ENCODE assay signal across 10 cellular contexts in genomic region chr3:188179006-188179966, GRCh38. TPM values are rescaled to one million over a fixed set of nuclear protein-coding genes. Genes with fewer than 3 reads are reported as not detected.
DNase-seq lines count a peak whose midpoint lies in the region; TF ChIP-seq lines count a peak whose summit lies in the region.
"Had no signal": no experiment of that assay in that cellular context is flagged by ENCODE, and none has a peak within 500 bp of the region (broad histone marks: within the 10 kb centered on the region; RNA-seq: fewer than 3 reads in every experiment).

No MANE protein-coding gene starts in this region.

- no peak overlapping the region for H3K23ac ChIP-seq in neuronal stem cell (ENCODE audit: low read depth, low read length, poor library complexity)

- peak; percentile 90 for DNase-seq in AG10803 (ENCODE audit: low read depth)
- peak; percentile 69 for DNase-seq in NCI-H2029 (lab: John Stamatoyannopoulos, UW)
- no peak for DNase-seq in neuronal stem cell (ENCODE audit: low spot score)
- DNase-seq in activated effector memory CD4-positive, alpha-beta T cell treated with anti-CD3 and anti-CD28 coated beads, Interleukin-2, amount 50 U/mL, for 16 hours, result no peak
- DNase-seq in superior temporal gyrus (ENCODE audit: extremely low spot score), result no peak
- no peak for DNase-seq in mesenteric fat pad (ENCODE audit: low spot score)
- no peak for DNase-seq in activated CD4-positive, alpha-beta T cell treated with anti-CD3 and anti-CD28 coated beads, Interleukin-2, amount 50 U/mL, for 48 hours
- DNase-seq: H7, WERI-Rb-1 had no signal

- H3K4me3 ChIP-seq in AG10803 (ENCODE audit: low read length) (no peak overlapping the region), esophagus (ENCODE audit: low read depth in 1 of 2, low read length in 2 of 2) (no peak overlapping the region), neuronal stem cell (ENCODE audit: low read length in 2 of 2) (no peak overlapping the region)

- peaks cover 0 to 6% of the 10 kb centered on the region in 2 donors for H3K4me1 ChIP-seq in esophagus (ENCODE audit: control insufficient read depth in 2 of 2, insufficient read depth in 2 of 2, low read length in 1 of 2)
- peaks cover 0 to 4% of the 10 kb centered on the region in 2 donors for H3K4me1 ChIP-seq in neuronal stem cell (ENCODE audit: control insufficient read depth in 2 of 2, insufficient read depth in 1 of 2, low read depth in 1 of 2, low read length in 2 of 2)

- no peak overlapping the region for H4K8ac ChIP-seq in neuronal stem cell (ENCODE audit: low read depth, low read length)

- H3K9me3 ChIP-seq in esophagus (ENCODE audit: control insufficient read depth in 2 of 2, insufficient read depth in 1 of 2, low read depth in 1 of 2, low read length in 1 of 2) (no peaks in the 10 kb centered on the region), neuronal stem cell (replicated peaks in 1 of 2; ENCODE audit: control insufficient read depth in 2 of 2, insufficient read depth in 1 of 2, low read depth in 1 of 2, low read length in 2 of 2) (peaks cover 0 to 3% of the 10 kb centered on the region in 2 donors)

- no peak overlapping the region for H3K4ac ChIP-seq in neuronal stem cell (ENCODE audit: low read length)

- no peak overlapping the region for H4K91ac ChIP-seq in neuronal stem cell (ENCODE audit: low read depth, low read length, poor library complexity)

- no peak overlapping the region for H3K4me2 ChIP-seq in neuronal stem cell (ENCODE audit: insufficient read depth, low read length, poor library complexity, severe bottlenecking)

- H3K27me3 ChIP-seq in esophagus (ENCODE audit: control insufficient read depth in 1 of 2, insufficient read depth in 2 of 2, low read length in 2 of 2), result no peaks in the 10 kb centered on the region
- H3K27me3 ChIP-seq in neuronal stem cell (ENCODE audit: control insufficient read depth in 3 of 3, insufficient read depth in 3 of 3, low read depth in 1 of 3, low read length in 3 of 3), result no peaks in the 10 kb centered on the region

- peaks cover 3% of the 10 kb centered on the region for H3K79me1 ChIP-seq in neuronal stem cell (ENCODE audit: low read depth, low read length)

- H3K9ac ChIP-seq in neuronal stem cell (ENCODE audit: low read depth, low read length, poor library complexity), result no peak overlapping the region

- no peak overlapping the region for H2AK5ac ChIP-seq in neuronal stem cell (ENCODE audit: low read depth, low read length)

- peak overlapping the region; percentile 64 for H3K18ac ChIP-seq in neuronal stem cell (ENCODE audit: low read length)

- H2BK5ac ChIP-seq in neuronal stem cell (ENCODE audit: low read length), result no peak overlapping the region

- no peak overlapping the region for H2AFZ ChIP-seq in neuronal stem cell (ENCODE audit: low read length)

- no peak overlapping the region for H2BK120ac ChIP-seq in neuronal stem cell (ENCODE audit: low read depth, low read length)

- no peak overlapping the region for H2BK12ac ChIP-seq in neuronal stem cell (ENCODE audit: low read length)

- H3K14ac ChIP-seq in neuronal stem cell (ENCODE audit: low read length), result no peak overlapping the region

- WGBS in esophagus, 2 donors, result 64 to 78% methylated on average over 16 of the region's 16 CpGs
- no CpG with 5 or more reads among the region's 16 CpGs for WGBS in neuronal stem cell (ENCODE audit: extremely low coverage in 2 of 2, insufficient read length in 2 of 2, insufficient replicate concordance in 1 of 2), 2 donors

- no peak overlapping the region for H2BK15ac ChIP-seq in neuronal stem cell (ENCODE audit: low read length)

- H3K27ac ChIP-seq in esophagus (ENCODE audit: low read depth in 2 of 2, low read length in 1 of 2) (peak overlapping the region; percentile 72 to 76), neuronal stem cell (replicated peaks; ENCODE audit: low read length) (no peak overlapping the region)
- H3K27ac ChIP-seq: WERI-Rb-1 had no signal

- peak; percentile 16; the same call in 1 of the 2 replicates for TF ChIP-seq CTCF in AG10803 (conservative IDR thresholded peaks at IDR 0.05; ENCODE audit: low read length)

- peaks cover 5 to 8% of the 10 kb centered on the region in 2 donors for H3K36me3 ChIP-seq in esophagus (ENCODE audit: control insufficient read depth in 2 of 2, insufficient read depth in 2 of 2, low read length in 1 of 2)
- H3K36me3 ChIP-seq in neuronal stem cell (replicated peaks in 1 of 2; ENCODE audit: control insufficient read depth in 2 of 2, insufficient read depth in 2 of 2, low read length in 2 of 2), result peaks cover 2 to 56% of the 10 kb centered on the region in 2 donors
- H3K36me3 ChIP-seq: WERI-Rb-1 had no signal

RNA-seq across cellular contexts. Expression of gene LPP, which starts 25.3 kb away (rescaled TPM):
- 10 to 100 TPM; 10.5 to 12.9 TPM for polyA plus RNA-seq in esophagus
- polyA plus RNA-seq in neuronal stem cell (2013, experiment 1 of 2), result 9.2 TPM
- polyA plus RNA-seq in neuronal stem cell (2013, experiment 2 of 2), result 10.2 TPM
- 210 TPM for total RNA-seq in mesenteric fat pad

Comparison
In these comparisons a context has a peak if more than half of its experiments do, and no peak if none do; other contexts are left out.
1. DNase-seq: peak in AG10803 (single experiment) and NCI-H2029 (single experiment); none in neuronal stem cell (single experiment), activated effector memory CD4-positive, alpha-beta T cell treated with anti-CD3 and anti-CD28 coated beads, Interleukin-2, amount 50 U/mL, for 16 hours (single experiment), superior temporal gyrus (single experiment), mesenteric fat pad (single experiment) and activated CD4-positive, alpha-beta T cell treated with anti-CD3 and anti-CD28 coated beads, Interleukin-2, amount 50 U/mL, for 48 hours (0 of 2).